In the genomic region with DNA sequence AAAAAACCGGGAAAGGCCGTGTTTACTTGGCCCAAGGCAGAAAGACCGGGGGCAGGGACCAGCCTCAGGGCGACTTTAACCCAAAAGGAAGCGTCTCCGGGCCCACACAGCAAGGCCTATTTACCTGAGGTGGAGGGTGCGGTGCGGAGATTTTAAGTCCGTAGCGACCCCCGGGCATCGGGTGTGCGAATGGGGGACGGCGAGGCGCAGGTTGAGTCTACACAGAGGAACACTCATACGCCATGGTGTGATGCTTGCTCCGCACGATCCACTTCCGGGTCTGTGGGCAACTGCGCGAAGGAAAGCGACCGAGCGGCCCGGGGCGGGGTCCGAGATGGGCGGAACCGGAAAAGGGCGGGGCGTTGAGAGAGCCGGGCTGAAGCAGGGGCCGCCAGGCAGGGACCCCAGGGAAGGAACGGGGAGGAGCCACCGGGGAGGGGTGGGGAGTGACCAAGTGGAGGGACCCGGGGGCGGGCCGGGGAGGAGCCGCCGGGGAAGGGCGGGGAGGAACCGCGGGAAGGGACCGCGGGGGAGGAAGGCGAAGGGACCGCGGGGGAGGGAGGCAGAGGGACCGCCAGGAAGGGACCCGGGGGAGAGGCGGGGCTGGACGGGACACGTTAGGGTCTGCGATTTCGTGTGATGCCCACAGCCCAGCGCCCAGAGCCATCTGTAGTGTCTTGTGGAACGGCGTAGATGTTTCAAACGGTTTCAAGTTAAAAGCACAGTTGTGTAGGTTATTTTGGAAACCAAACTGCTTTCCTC, we compare ENCODE assay signal across 8 cellular contexts. TPM values are rescaled to one million over a fixed set of nuclear protein-coding genes. Genes with fewer than 3 reads are reported as not detected.
A peak's percentile ranks its signal among the peaks of the same experiment; 100 is the strongest.
DNase-seq lines count a peak whose midpoint lies in the region; ATAC-seq and TF ChIP-seq lines count a peak whose summit lies in the region.

A gene (minus strand): TSS at position 282 of the 762 bp plus-strand sequence. CDS start 17,146 bp downstream, outside the sequence.

- H3K27ac Mint-ChIP-seq in activated naive CD4-positive, alpha-beta T cell treated with anti-CD3 and anti-CD28 coated beads, Interleukin-2, amount 10 ng/mL, durations not matched to agents 7 days and 5 days, result peak within 1 kb of the TSS; percentile 93

- H3K27me3 ChIP-seq in HCT116 (ENCODE audit: insufficient read depth, low read length) (no peaks in the 10 kb centered on the region), gastroesophageal sphincter (no peaks in the 10 kb centered on the region), neutrophil (no peaks in the 10 kb centered on the region)

- ATAC-seq in HCT116 (peak; percentile 96), gastroesophageal sphincter (peak; percentile 100)

- H3K9me3 ChIP-seq in HCT116 (ENCODE audit: control insufficient read depth in 1 of 2, insufficient read depth in 1 of 2, low read depth in 1 of 2, low read length in 2 of 2) (peaks cover 0 to 1% of the 10 kb centered on the region in 2 experiments; a peak in 2 of 4 replicates), SK-N-MC (ENCODE audit: low read depth, low read length) (no peaks in the 10 kb centered on the region; the same call in 1 of the 2 replicates), gastroesophageal sphincter (no peaks in the 10 kb centered on the region), neutrophil (no peaks in the 10 kb centered on the region)

- no peaks in the 10 kb centered on the region for H3K9me2 ChIP-seq in HCT116 (ENCODE audit: insufficient read depth)

- H3K36me3 ChIP-seq in HCT116 (ENCODE audit: control insufficient read depth in 1 of 2, insufficient read depth in 2 of 2, low read length in 2 of 2) (0 out of 4 replicates have a peak, but pooled peaks cover 0 to 2% of the 10 kb centered on the region in 2 experiments), SK-N-MC (ENCODE audit: insufficient read depth, low read length) (peaks cover 8% of the 10 kb centered on the region; the same call in 1 of the 2 replicates), gastroesophageal sphincter (peaks cover 0 to 20% of the 10 kb centered on the region in 2 donors), neutrophil (peaks cover 3% of the 10 kb centered on the region)

- H3K27me3 Mint-ChIP-seq in activated naive CD4-positive, alpha-beta T cell treated with anti-CD3 and anti-CD28 coated beads, Interleukin-2, amount 10 ng/mL, durations not matched to agents 7 days and 5 days, result no peaks in the 10 kb centered on the region

- POLR2A ChIA-PET in HCT116 (lab: Charles Lee), result no interaction called here

- H3K4me3 Mint-ChIP-seq in activated naive CD4-positive, alpha-beta T cell treated with anti-CD3 and anti-CD28 coated beads, Interleukin-2, amount 10 ng/mL, durations not matched to agents 7 days and 5 days, result peak within 1 kb of the TSS; percentile 85

- peaks cover 38% of the 10 kb centered on the region for H3K9me3 Mint-ChIP-seq in activated naive CD4-positive, alpha-beta T cell treated with anti-CD3 and anti-CD28 coated beads, Interleukin-2, amount 10 ng/mL, durations not matched to agents 7 days and 5 days

- intact Hi-C loops in HCT116 (cut with micrococcal nuclease), result loop anchor here (2.0 kb wide), 1 partner anchor 181 kb away; a partner anchor contains a TSS

- H3K27ac ChIP-seq in HCT116 (ENCODE audit: low read depth, low read length) (peak within 1 kb of the TSS; percentile 80), SK-N-MC (peak within 1 kb of the TSS; percentile 45; the same call in 1 of the 2 replicates), gastroesophageal sphincter (peak within 1 kb of the TSS; percentile 79 to 95 (median 94)), neutrophil (peak within 1 kb of the TSS; percentile 85), substantia nigra (ENCODE audit: low read depth, low read length, poor library complexity, severe bottlenecking) (peak within 1 kb of the TSS; percentile 85)

- TF ChIP-seq CTCF in HCT116 (IDR thresholded peaks at IDR 0.05 in 2 of 3, conservative IDR thresholded peaks at IDR 0.05 in 1 of 3; ENCODE audit: borderline replicate concordance in 1 of 3, insufficient read depth in 1 of 3, low read depth in 2 of 3, low read length in 2 of 3) (no peak), gastroesophageal sphincter (IDR thresholded peaks at IDR 0.05) (no peak), neutrophil (IDR thresholded peaks at IDR 0.05) (no peak)

- no peak for TF ChIP-seq EP300 in gastroesophageal sphincter (IDR thresholded peaks at IDR 0.05)

- peak; percentile 52 for TF ChIP-seq POLR2A in HCT116 (IDR thresholded peaks at IDR 0.05; ENCODE audit: borderline replicate concordance, extremely low read depth, insufficient read depth, insufficient read length)
- peak; percentile 71 to 84 for TF ChIP-seq POLR2A in gastroesophageal sphincter (IDR thresholded peaks at IDR 0.05)

- H3K36me3 Mint-ChIP-seq in activated naive CD4-positive, alpha-beta T cell treated with anti-CD3 and anti-CD28 coated beads, Interleukin-2, amount 10 ng/mL, durations not matched to agents 7 days and 5 days, result peaks cover 35% of the 10 kb centered on the region

- DNase-seq in GDM1 (lab: John Stamatoyannopoulos, UW), result peak; percentile 96
- peak; percentile 90 for DNase-seq in HCT116 (ENCODE audit: low read depth, low spot score)
- peak; percentile 97 for DNase-seq in MV-4-11 (lab: John Stamatoyannopoulos, UW)
- DNase-seq in SK-N-MC (ENCODE audit: low read depth, low spot score), result peak; percentile 68
- peak; percentile 100 for DNase-seq in activated naive CD4-positive, alpha-beta T cell treated with anti-CD3 and anti-CD28 coated beads, Interleukin-2, amount 10 ng/mL, durations not matched to agents 7 days and 5 days
- DNase-seq in substantia nigra (lab: John Stamatoyannopoulos, UW), result peak; percentile 81 to 99 (median 98)

- H3K4me3 ChIP-seq in HCT116 (replicated peaks in 1 of 2; ENCODE audit: low read depth in 1 of 2, low read length in 2 of 2), result peak within 1 kb of the TSS; percentile 88 to 91
- peak within 1 kb of the TSS; percentile 82 for H3K4me3 ChIP-seq in SK-N-MC
- peak within 1 kb of the TSS; percentile 74 to 91 for H3K4me3 ChIP-seq in gastroesophageal sphincter
- H3K4me3 ChIP-seq in neutrophil (ENCODE audit: low read depth in 1 of 2, low read length in 1 of 2), result peak within 1 kb of the TSS; percentile 80 to 84

- CTCF ChIA-PET in HCT116 (lab: Charles Lee), result no interaction called here
- CTCF ChIA-PET in activated naive CD4-positive, alpha-beta T cell treated with anti-CD3 and anti-CD28 coated beads, Interleukin-2, amount 10 ng/mL, durations not matched to agents 7 days and 5 days (lab: Charles Lee), result no interaction called here

- RAD21 ChIA-PET in HCT116 (lab: Charles Lee; ENCODE audit: low non-redundant PET in 1 of 2, low total read pairs in 2 of 2, uncharacterized antibody in 2 of 2, unreplicated experiment in 2 of 2), result no interaction called here

- no peaks in the 10 kb centered on the region for H4K20me1 ChIP-seq in HCT116 (ENCODE audit: insufficient read depth)

- H3K4me1 ChIP-seq in HCT116 (ENCODE audit: control insufficient read depth in 1 of 2, insufficient read depth in 2 of 2, low read length in 2 of 2) (peaks cover 5 to 12% of the 10 kb centered on the region in 2 experiments; a peak in 3 of 4 replicates), gastroesophageal sphincter (peaks cover 0 to 37% (median 12%) of the 10 kb centered on the region in 3 donors), neutrophil (ENCODE audit: control insufficient read depth in 1 of 2, insufficient read depth in 1 of 2, low read depth in 1 of 2, low read length in 1 of 2) (peaks cover 14 to 18% of the 10 kb centered on the region in 2 experiments)

- peaks cover 30% of the 10 kb centered on the region for H3K79me2 ChIP-seq in HCT116 (ENCODE audit: insufficient read depth, low read length)

- peaks cover 34% of the 10 kb centered on the region for H3K4me1 Mint-ChIP-seq in activated naive CD4-positive, alpha-beta T cell treated with anti-CD3 and anti-CD28 coated beads, Interleukin-2, amount 10 ng/mL, durations not matched to agents 7 days and 5 days

- WGBS in gastroesophageal sphincter (ENCODE audit: low coverage in 1 of 2), 2 donors, result 0% methylated on average over 10 to 15 of the region's 60 CpGs

- BruUV-seq in HCT116 (replicated peaks; lab: Mats Ljungman, UMichigan), result no TSS peak

- H2AFZ ChIP-seq in HCT116 (ENCODE audit: low read depth, low read length, poor library complexity, severe bottlenecking), result peak within 1 kb of the TSS; percentile 94

- peak within 1 kb of the TSS; percentile 91 for H3K4me2 ChIP-seq in HCT116 (ENCODE audit: low read length)

- TF ChIP-seq RAD21 in HCT116 (IDR thresholded peaks at IDR 0.05; ENCODE audit: low read depth), result no peak

- H3K9ac ChIP-seq in HCT116 (ENCODE audit: low read length) (peak within 1 kb of the TSS; percentile 85), SK-N-MC (ENCODE audit: insufficient read length) (peak within 1 kb of the TSS; percentile 88)

TF ChIP-seq in HCT116, 20 proteins besides CTCF, POLR2A, EP300 and RAD21:
- TF ChIP-seq ELF1 (IDR thresholded peaks at IDR 0.05; ENCODE audit: borderline replicate concordance, low read depth) (peak; percentile 93), SRF (IDR thresholded peaks at IDR 0.05; ENCODE audit: low read depth) (no peak), YY1 (IDR thresholded peaks at IDR 0.05; ENCODE audit: extremely low read depth, insufficient replicate concordance, low read depth, low read length) (peak; percentile 80), EGR1 (IDR thresholded peaks at IDR 0.05; ENCODE audit: low read depth) (peak; percentile 85), TCF7L2 (IDR thresholded peaks at IDR 0.05; ENCODE audit: borderline replicate concordance, extremely low read depth, insufficient read depth, insufficient read length) (no peak), ZFX (IDR thresholded peaks at IDR 0.05) (peak; percentile 40), JUND (IDR thresholded peaks at IDR 0.05) (peak; percentile 11; the same call in 1 of the 2 replicates), ZNF274 (IDR thresholded peaks at IDR 0.05; ENCODE audit: low read depth, low read length) (no peak), SP1 (IDR thresholded peaks at IDR 0.05; ENCODE audit: low read depth) (peak; percentile 60), POLR2AphosphoS5 (IDR thresholded peaks at IDR 0.05; ENCODE audit: low read depth, low read length) (peak; percentile 91), EZH2phosphoT487 (IDR thresholded peaks at IDR 0.05; ENCODE audit: borderline replicate concordance) (no peak), SIN3A (IDR thresholded peaks at IDR 0.05; ENCODE audit: low read depth) (0 out of 2 replicates have a peak, but pooled peaks have one; percentile 37)
- TF ChIP-seq, protein P1, sequence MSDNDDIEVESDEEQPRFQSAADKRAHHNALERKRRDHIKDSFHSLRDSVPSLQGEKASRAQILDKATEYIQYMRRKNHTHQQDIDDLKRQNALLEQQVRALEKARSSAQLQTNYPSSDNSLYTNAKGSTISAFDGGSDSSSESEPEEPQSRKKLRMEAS (IDR thresholded peaks at IDR 0.05), result no peak; the same call in none of the 2 replicates
TF ChIP-seq in HCT116: peak in this region for 8.

RNA-seq across cellular contexts. Expression of the gene that starts here (rescaled TPM):
- 14.9 TPM for total RNA-seq in HCT116 (2021; ENCODE audit: unreplicated experiment)
- 9.7 and 11.5 TPM in 2 replicates for polyA plus RNA-seq in HCT116 (2012)
- 10 to 100 TPM; 21.4 to 71.1 (median 31.7) TPM for total RNA-seq in gastroesophageal sphincter

Comparison
In these comparisons a context has a peak if more than half of its experiments do, and no peak if none do; other contexts are left out.
1. Peak in every context shown above with its lines: DNase-seq, ATAC-seq, H3K4me3 ChIP-seq and H3K27ac ChIP-seq.